32 cellular contexts compared by ENCODE assay signal in the genomic region with DNA sequence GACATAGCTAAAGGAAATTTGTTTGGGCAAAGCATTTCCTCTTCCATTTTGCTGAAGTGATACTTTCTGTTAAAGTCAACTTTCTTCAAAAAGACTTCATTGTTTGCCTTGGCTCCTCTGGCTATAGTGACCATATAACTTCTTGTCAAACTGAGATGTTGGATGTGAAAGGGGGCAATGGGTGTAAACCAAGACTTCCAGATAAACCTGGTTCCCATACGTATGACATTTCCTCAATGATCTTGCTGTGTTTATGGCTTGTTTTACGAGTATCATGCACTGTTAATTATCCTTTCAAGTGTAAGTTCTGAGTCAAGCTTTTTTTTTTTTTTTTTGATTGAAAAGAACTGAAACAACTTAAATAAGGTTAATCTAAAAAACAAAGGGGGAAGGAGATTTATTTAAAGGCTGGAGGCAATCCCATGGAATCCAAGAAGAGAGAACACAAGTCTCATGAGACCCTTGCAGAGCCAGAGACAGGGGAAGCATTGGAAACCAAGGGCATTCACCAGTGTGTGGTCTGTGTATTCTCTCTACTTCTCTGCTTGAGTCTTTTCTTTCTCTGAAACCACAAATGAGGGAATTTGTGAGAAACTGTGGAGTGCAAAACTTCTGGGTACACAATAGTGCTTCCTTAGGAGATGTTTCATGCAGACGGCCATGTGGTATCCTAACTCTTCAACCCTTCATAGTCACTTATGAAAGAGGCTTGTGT.
"Had no signal": no experiment of that assay in that cellular context is flagged by ENCODE, and none has a peak within 500 bp of the region (broad histone marks: within the 10 kb centered on the region; RNA-seq: fewer than 3 reads in every experiment).

No MANE protein-coding gene starts in this region.

- ATAC-seq: activated CD8-positive, alpha-beta memory T cell treated with anti-CD3 and anti-CD28 coated beads, Interleukin-2, amount 10 ng/mL, durations not matched to agents 7 days and 5 days; activated T-cell treated with anti-CD3 and anti-CD28 coated beads, Interleukin-2, amount 50 U/mL, for 72 hours; activated T-helper 17 cell treated with anti-CD3 and anti-CD28 coated beads, Interleukin-2, amount 50 U/mL, for 72 hours; PC-3 had no signal

- DNase-seq: activated CD4-positive, alpha-beta memory T cell treated with anti-CD3 and anti-CD28 coated beads, Interleukin-2, amount 10 ng/mL, durations not matched to agents 7 days and 5 days; activated CD4-positive, alpha-beta T cell treated with anti-CD3 and anti-CD28 coated beads for 1 hour; activated CD4-positive, alpha-beta T cell treated with anti-CD3 and anti-CD28 coated beads for 48 hours; activated CD4-positive, CD25-positive, alpha-beta regulatory T cell; activated CD8-positive, alpha-beta memory T cell treated with anti-CD3 and anti-CD28 coated beads for 24 hours; activated CD8-positive, alpha-beta memory T cell treated with anti-CD3 and anti-CD28 coated beads, Interleukin-2, amount 10 ng/mL, durations not matched to agents 7 days and 5 days; activated effector memory CD4-positive, alpha-beta T cell treated with anti-CD3 and anti-CD28 coated beads, Interleukin-2, amount 50 U/mL, for 16 hours; activated naive CD4-positive, alpha-beta T cell; activated naive CD4-positive, alpha-beta T cell treated with anti-CD3 and anti-CD28 coated beads, Interleukin-2, amount 50 U/mL, for 16 hours; activated naive CD8-positive, alpha-beta T cell treated with anti-CD3 and anti-CD28 coated beads for 36 hours; activated T-cell treated with anti-CD3 and anti-CD28 coated beads, Interleukin-2, amount 50 U/mL, for 1 hour; activated T-cell treated with anti-CD3 and anti-CD28 coated beads, Interleukin-2, amount 50 U/mL, for 72 hours; amniotic stem cell; aorta; Karpas-422; NCI-H1105; NCI-H1417 treated with DMSO at 0.1 percent for 48 hours; NCI-H187 treated with DMSO at 0.1 percent for 48 hours; NCI-H2081; NCI-H345; NCI-H524 treated with DMSO at 0.1 percent for 48 hours; PC-3; Peyer's patch; RPMI8226; SHP77 treated with DMSO at 0.1 percent for 48 hours; SW 1271; T-helper 1 cell; T-helper 2 cell; T-helper 9 cell had no signal

- H3K4me3 ChIP-seq: cardiac muscle cell, Peyer's patch, SJSA1 had no signal

- H3K36me3 ChIP-seq: cardiac muscle cell, Peyer's patch, SJSA1 had no signal

- H3K9me3 ChIP-seq: Peyer's patch, SJSA1 had no signal

- H3K4me1 ChIP-seq: Peyer's patch had no signal
